1 cellular context compared by ENCODE assay signal in genomic region chr11:102006835-102007566, GRCh38.
TF ChIP-seq lines count a peak whose summit lies in the region.

No MANE protein-coding gene starts in this region.

TF ChIP-seq in HepG2, 621 proteins besides CTCF, POLR2A, EP300 and RAD21 (continued from another document and continues in another):
- TF ChIP-seq SOX13 (IDR thresholded peaks at IDR 0.05) = peak; percentile 79; the same call in 1 of the 2 replicates
- TF ChIP-seq SOX13 (CRISPR knock-in tag; conservative IDR thresholded peaks at IDR 0.05 in 1 of 2, IDR thresholded peaks at IDR 0.05 in 1 of 2) = peak in 1 of 2 experiments; percentile 97; a peak in 2 of 4 replicates
- peak in 1 of 2 experiments; percentile 45; a peak in 1 of 4 replicates for TF ChIP-seq HMGXB4 (CRISPR knock-in tag; IDR thresholded peaks at IDR 0.05; ENCODE audit: borderline replicate concordance in 1 of 2, low read depth in 1 of 2)
- peak; percentile 23; the same call in 1 of the 2 replicates for TF ChIP-seq GABPB1 (CRISPR knock-in tag; IDR thresholded peaks at IDR 0.05)
- 0 out of 2 replicates have a peak, but pooled peaks have one; percentile 14 for TF ChIP-seq ZSCAN20 (CRISPR knock-in tag; IDR thresholded peaks at IDR 0.05; ENCODE audit: borderline replicate concordance)
- peak; percentile 96 for TF ChIP-seq SOX5 (CRISPR knock-in tag; IDR thresholded peaks at IDR 0.05; ENCODE audit: borderline replicate concordance)
- TF ChIP-seq MZF1 (CRISPR knock-in tag; IDR thresholded peaks at IDR 0.05; ENCODE audit: borderline replicate concordance) = no peak
- 0 out of 2 replicates have a peak, but pooled peaks have one; percentile 5 for TF ChIP-seq NR2C2 (CRISPR knock-in tag; IDR thresholded peaks at IDR 0.05; ENCODE audit: borderline replicate concordance)
- TF ChIP-seq ZNF644 (CRISPR knock-in tag; IDR thresholded peaks at IDR 0.05; ENCODE audit: low read depth) = peak; percentile 77
- TF ChIP-seq ZNF264 (CRISPR knock-in tag; IDR thresholded peaks at IDR 0.05) = peak; percentile 36; the same call in 1 of the 2 replicates
- TF ChIP-seq BCL6 (CRISPR knock-in tag; IDR thresholded peaks at IDR 0.05) = peak; percentile 86
- no peak for TF ChIP-seq MXI1 (IDR thresholded peaks at IDR 0.05; ENCODE audit: borderline replicate concordance, low read depth, low read length)
- peak; percentile 43; the same call in 1 of the 2 replicates for TF ChIP-seq ZNF878 (CRISPR knock-in tag; IDR thresholded peaks at IDR 0.05)
- no peak for TF ChIP-seq KLF12 (CRISPR knock-in tag; IDR thresholded peaks at IDR 0.05; ENCODE audit: borderline replicate concordance)
- TF ChIP-seq ZNF740 (CRISPR knock-in tag; IDR thresholded peaks at IDR 0.05) = no peak
- TF ChIP-seq ZNF816 (CRISPR knock-in tag; IDR thresholded peaks at IDR 0.05; ENCODE audit: borderline replicate concordance) = no peak
- TF ChIP-seq TEAD3 (CRISPR knock-in tag; optimal IDR thresholded peaks at IDR 0.05; ENCODE audit: borderline replicate concordance) = peak; percentile 28
- no peak for TF ChIP-seq ZNF143 (CRISPR knock-in tag; IDR thresholded peaks at IDR 0.05)
- peak; percentile 94 for TF ChIP-seq ARID5B (CRISPR knock-in tag; IDR thresholded peaks at IDR 0.05)
- TF ChIP-seq KLF16 (CRISPR knock-in tag; IDR thresholded peaks at IDR 0.05) = peak in 1 of 2 experiments; percentile 82; a peak in 2 of 4 replicates
- TF ChIP-seq DPF2 (CRISPR knock-in tag; IDR thresholded peaks at IDR 0.05; ENCODE audit: borderline replicate concordance, low read depth) = peak; percentile 46; the same call in 1 of the 2 replicates
- peak; percentile 25; the same call in 1 of the 2 replicates for TF ChIP-seq ETV5 (CRISPR knock-in tag; IDR thresholded peaks at IDR 0.05; ENCODE audit: borderline replicate concordance)
- peak; percentile 45 for TF ChIP-seq ZEB1 (IDR thresholded peaks at IDR 0.05; ENCODE audit: insufficient replicate concordance, low read depth)
- TF ChIP-seq HOXD1 (CRISPR knock-in tag; IDR thresholded peaks at IDR 0.05) = 0 out of 2 replicates have a peak, but pooled peaks have one; percentile 33
- TF ChIP-seq, protein P1, sequence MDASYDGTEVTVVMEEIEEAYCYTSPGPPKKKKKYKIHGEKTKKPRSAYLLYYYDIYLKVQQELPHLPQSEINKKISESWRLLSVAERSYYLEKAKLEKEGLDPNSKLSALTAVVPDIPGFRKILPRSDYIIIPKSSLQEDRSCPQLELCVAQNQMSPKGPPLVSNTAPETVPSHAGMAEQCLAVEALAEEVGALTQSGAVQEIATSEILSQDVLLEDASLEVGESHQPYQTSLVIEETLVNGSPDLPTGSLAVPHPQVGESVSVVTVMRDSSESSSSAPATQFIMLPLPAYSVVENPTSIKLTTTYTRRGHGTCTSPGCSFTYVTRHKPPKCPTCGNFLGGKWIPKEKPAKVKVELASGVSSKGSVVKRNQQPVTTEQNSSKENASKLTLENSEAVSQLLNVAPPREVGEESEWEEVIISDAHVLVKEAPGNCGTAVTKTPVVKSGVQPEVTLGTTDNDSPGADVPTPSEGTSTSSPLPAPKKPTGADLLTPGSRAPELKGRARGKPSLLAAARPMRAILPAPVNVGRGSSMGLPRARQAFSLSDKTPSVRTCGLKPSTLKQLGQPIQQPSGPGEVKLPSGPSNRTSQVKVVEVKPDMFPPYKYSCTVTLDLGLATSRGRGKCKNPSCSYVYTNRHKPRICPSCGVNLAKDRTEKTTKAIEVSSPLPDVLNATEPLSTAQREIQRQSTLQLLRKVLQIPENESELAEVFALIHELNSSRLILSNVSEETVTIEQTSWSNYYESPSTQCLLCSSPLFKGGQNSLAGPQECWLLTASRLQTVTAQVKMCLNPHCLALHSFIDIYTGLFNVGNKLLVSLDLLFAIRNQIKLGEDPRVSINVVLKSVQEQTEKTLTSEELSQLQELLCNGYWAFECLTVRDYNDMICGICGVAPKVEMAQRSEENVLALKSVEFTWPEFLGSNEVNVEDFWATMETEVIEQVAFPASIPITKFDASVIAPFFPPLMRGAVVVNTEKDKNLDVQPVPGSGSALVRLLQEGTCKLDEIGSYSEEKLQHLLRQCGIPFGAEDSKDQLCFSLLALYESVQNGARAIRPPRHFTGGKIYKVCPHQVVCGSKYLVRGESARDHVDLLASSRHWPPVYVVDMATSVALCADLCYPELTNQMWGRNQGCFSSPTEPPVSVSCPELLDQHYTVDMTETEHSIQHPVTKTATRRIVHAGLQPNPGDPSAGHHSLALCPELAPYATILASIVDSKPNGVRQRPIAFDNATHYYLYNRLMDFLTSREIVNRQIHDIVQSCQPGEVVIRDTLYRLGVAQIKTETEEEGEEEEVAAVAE (CRISPR knock-in tag; IDR thresholded peaks at IDR 0.05; ENCODE audit: borderline replicate concordance) = peak; percentile 71; the same call in 1 of the 2 replicates
- 0 out of 2 replicates have a peak, but pooled peaks have one; percentile 17 for TF ChIP-seq ELF1 (CRISPR knock-in tag; IDR thresholded peaks at IDR 0.05)
- no peak for TF ChIP-seq THAP9 (CRISPR knock-in tag; IDR thresholded peaks at IDR 0.05; ENCODE audit: borderline replicate concordance)
- TF ChIP-seq ZBTB25 (CRISPR knock-in tag; IDR thresholded peaks at IDR 0.05) = peak; percentile 51; the same call in 1 of the 2 replicates
- no peak for TF ChIP-seq ZFYVE20 (CRISPR knock-in tag; IDR thresholded peaks at IDR 0.05; ENCODE audit: borderline replicate concordance, low read depth)
- peak; percentile 20 for TF ChIP-seq SKI (IDR thresholded peaks at IDR 0.05; ENCODE audit: partially characterized antibody)
- no peak for TF ChIP-seq PLRG1 (conservative IDR thresholded peaks at IDR 0.05)
- peak; percentile 92 for TF ChIP-seq GATAD2A (CRISPR knock-in tag; IDR thresholded peaks at IDR 0.05)
- no peak for TF ChIP-seq TFAP4 (IDR thresholded peaks at IDR 0.05; ENCODE audit: borderline replicate concordance, low read depth)
- 0 out of 2 replicates have a peak, but pooled peaks have one; percentile 27 for TF ChIP-seq ZNF800 (CRISPR knock-in tag; IDR thresholded peaks at IDR 0.05)
- peak; percentile 84 for TF ChIP-seq PPARG (CRISPR knock-in tag; conservative IDR thresholded peaks at IDR 0.05)
- peak; percentile 65; the same call in 1 of the 2 replicates for TF ChIP-seq THRA (CRISPR knock-in tag; IDR thresholded peaks at IDR 0.05; ENCODE audit: borderline replicate concordance)
